13 cellular contexts compared by ENCODE assay signal in genomic region chr2:74079522-74080341, GRCh38.
DNase-seq lines count a peak whose midpoint lies in the region; ATAC-seq and TF ChIP-seq lines count a peak whose summit lies in the region.
"Had no signal": no experiment of that assay in that cellular context is flagged by ENCODE, and none has a peak within 500 bp of the region (broad histone marks: within the 10 kb centered on the region; RNA-seq: fewer than 3 reads in every experiment).

No MANE protein-coding gene starts in this region.

- H3K27me3 ChIP-seq in brain microvascular endothelial cell (replicated peaks): no peaks in the 10 kb centered on the region
- H3K27me3 ChIP-seq: ascending aorta, heart left ventricle had no signal

- peak; percentile 69 for ATAC-seq in GM21423 (IDR thresholded peaks at IDR 0.05; ENCODE audit: unreplicated experiment)
- ATAC-seq in HG03432 (IDR thresholded peaks at IDR 0.05; ENCODE audit: unreplicated experiment): peak; percentile 83
- ATAC-seq: T-cell had no signal

- no peaks in the 10 kb centered on the region for H3K27me3 Mint-ChIP-seq in activated naive CD4-positive, alpha-beta T cell treated with anti-CD3 and anti-CD28 coated beads, Interleukin-2, amount 10 ng/mL, durations not matched to agents 7 days and 5 days
- H3K27me3 Mint-ChIP-seq: T-cell had no signal

- in situ Hi-C loops in GM13976 (cut with MboI; ENCODE audit: low sequenced_read_pairs, unreplicated experiment) (no loop called here), brain microvascular endothelial cell (cut with HindIII; ENCODE audit: low pct_ligation_motif_present, low sequenced_read_pairs) (no loop called here)

- H3K4me1 Mint-ChIP-seq in activated naive CD4-positive, alpha-beta T cell treated with anti-CD3 and anti-CD28 coated beads, Interleukin-2, amount 10 ng/mL, durations not matched to agents 7 days and 5 days: no peaks in the 10 kb centered on the region

- no peaks in the 10 kb centered on the region for H3K36me3 ChIP-seq in brain microvascular endothelial cell (replicated peaks)
- H3K36me3 ChIP-seq: ascending aorta had no signal

- no peak overlapping the region for H3K4me3 Mint-ChIP-seq in activated naive CD4-positive, alpha-beta T cell treated with anti-CD3 and anti-CD28 coated beads, Interleukin-2, amount 10 ng/mL, durations not matched to agents 7 days and 5 days
- H3K4me3 Mint-ChIP-seq: T-cell had no signal

- H3K9me3 Mint-ChIP-seq in activated naive CD4-positive, alpha-beta T cell treated with anti-CD3 and anti-CD28 coated beads, Interleukin-2, amount 10 ng/mL, durations not matched to agents 7 days and 5 days: no peaks in the 10 kb centered on the region
- H3K9me3 Mint-ChIP-seq: T-cell had no signal

- no peak overlapping the region for H3K4me3 ChIP-seq in brain microvascular endothelial cell (ENCODE audit: low read depth, low read length)
- H3K4me3 ChIP-seq: ascending aorta, heart left ventricle had no signal

- TF ChIP-seq CTCF in GM13976 (IDR thresholded peaks at IDR 0.05; ENCODE audit: borderline replicate concordance, control extremely low read depth, extremely low read depth, insufficient read depth, missing control alignments): no peak
- TF ChIP-seq CTCF in brain microvascular endothelial cell (IDR thresholded peaks at IDR 0.05; ENCODE audit: low read depth, low read length, missing control alignments): no peak

- peaks cover 18% of the 10 kb centered on the region for H3K36me3 Mint-ChIP-seq in activated naive CD4-positive, alpha-beta T cell treated with anti-CD3 and anti-CD28 coated beads, Interleukin-2, amount 10 ng/mL, durations not matched to agents 7 days and 5 days

- DNase-seq in GM13976 (ENCODE audit: low spot score) (peak; percentile 85), germinal center (ENCODE audit: low spot score) (peak; percentile 60), HuH-7.5 (ENCODE audit: low spot score) (no peak), brain microvascular endothelial cell (no peak)
- no peak for DNase-seq in activated naive CD4-positive, alpha-beta T cell treated with anti-CD3 and anti-CD28 coated beads, Interleukin-2, amount 10 ng/mL, durations not matched to agents 7 days and 5 days
- no peak for DNase-seq in stimulated activated CD4-positive, alpha-beta T cell treated with anti-CD3 and anti-CD28 coated beads, Interleukin-4, amount 100 ng/mL, for 4 hours
- DNase-seq: Calu3, heart left ventricle, right cardiac atrium had no signal

- no peak overlapping the region for H3K27ac ChIP-seq in brain microvascular endothelial cell
- H3K27ac ChIP-seq: ascending aorta had no signal

- no peak overlapping the region for H3K27ac Mint-ChIP-seq in activated naive CD4-positive, alpha-beta T cell treated with anti-CD3 and anti-CD28 coated beads, Interleukin-2, amount 10 ng/mL, durations not matched to agents 7 days and 5 days
- H3K27ac Mint-ChIP-seq: T-cell had no signal

- CTCF ChIA-PET in activated naive CD4-positive, alpha-beta T cell treated with anti-CD3 and anti-CD28 coated beads, Interleukin-2, amount 10 ng/mL, durations not matched to agents 7 days and 5 days (lab: Charles Lee): interaction anchor here (1.2 to 1.4 kb wide), 2 partner anchors 78 to 255 kb away, joined by 3 read pairs; no protein-coding TSS in a partner anchor

Comparison
In these comparisons a context has a peak if more than half of its experiments do, and no peak if none do; other contexts are left out.
1. DNase-seq: peak in GM13976 (single experiment) and germinal center (single experiment); none in HuH-7.5 (single experiment), activated naive CD4-positive, alpha-beta T cell treated with anti-CD3 and anti-CD28 coated beads, Interleukin-2, amount 10 ng/mL, durations not matched to agents 7 days and 5 days (single experiment), brain microvascular endothelial cell (single experiment) and stimulated activated CD4-positive, alpha-beta T cell treated with anti-CD3 and anti-CD28 coated beads, Interleukin-4, amount 100 ng/mL, for 4 hours (0 of 2).